In the genomic region with DNA sequence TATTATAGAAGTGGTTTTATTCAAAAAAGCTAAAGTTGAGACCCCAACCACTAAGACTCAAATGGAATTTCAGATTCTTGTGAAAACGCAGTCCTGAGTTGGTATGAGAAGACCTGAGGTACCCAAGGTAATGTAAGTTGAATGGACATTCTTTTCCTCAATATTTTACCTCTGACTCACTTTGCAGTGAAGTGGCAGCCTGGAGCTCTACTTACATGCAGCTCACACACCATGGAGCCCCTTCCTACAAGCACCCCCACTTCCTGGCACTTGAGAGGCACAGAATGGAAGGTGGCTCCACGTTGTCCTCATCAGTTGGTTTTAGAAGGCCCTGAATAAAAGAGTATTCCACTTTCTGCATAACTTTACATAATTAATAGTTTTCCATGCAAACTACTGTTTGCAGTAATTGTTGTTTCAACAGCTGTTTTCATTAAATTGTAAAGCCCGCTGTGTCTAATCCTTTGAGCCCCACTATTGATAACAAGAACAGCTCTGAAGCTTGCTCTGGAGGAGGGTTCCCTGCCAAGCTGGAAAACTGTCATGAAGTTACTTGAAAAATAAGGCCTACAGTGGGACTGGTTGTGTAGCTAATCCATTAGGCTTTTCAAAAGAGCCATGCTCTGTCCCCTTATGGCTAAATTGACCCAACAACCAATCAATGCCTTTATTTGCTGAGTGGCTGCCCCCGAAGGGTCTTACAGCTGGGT, we compare ENCODE assay signal across 1 cellular context.
TF ChIP-seq lines count a peak whose summit lies in the region.

No MANE protein-coding gene starts in this region.

TF ChIP-seq in A549, 52 proteins besides CTCF, POLR2A, EP300 and RAD21 (continued from another document):
- TF ChIP-seq, protein P1, sequence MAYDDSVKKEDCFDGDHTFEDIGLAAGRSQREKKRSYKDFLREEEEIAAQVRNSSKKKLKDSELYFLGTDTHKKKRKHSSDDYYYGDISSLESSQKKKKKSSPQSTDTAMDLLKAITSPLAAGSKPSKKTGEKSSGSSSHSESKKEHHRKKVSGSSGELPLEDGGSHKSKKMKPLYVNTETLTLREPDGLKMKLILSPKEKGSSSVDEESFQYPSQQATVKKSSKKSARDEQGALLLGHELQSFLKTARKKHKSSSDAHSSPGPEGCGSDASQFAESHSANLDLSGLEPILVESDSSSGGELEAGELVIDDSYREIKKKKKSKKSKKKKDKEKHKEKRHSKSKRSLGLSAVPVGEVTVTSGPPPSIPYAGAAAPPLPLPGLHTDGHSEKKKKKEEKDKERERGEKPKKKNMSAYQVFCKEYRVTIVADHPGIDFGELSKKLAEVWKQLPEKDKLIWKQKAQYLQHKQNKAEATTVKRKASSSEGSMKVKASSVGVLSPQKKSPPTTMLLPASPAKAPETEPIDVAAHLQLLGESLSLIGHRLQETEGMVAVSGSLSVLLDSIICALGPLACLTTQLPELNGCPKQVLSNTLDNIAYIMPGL (CRISPR knock-in tag; IDR thresholded peaks at IDR 0.05; ENCODE audit: borderline replicate concordance) = no peak
- TF ChIP-seq PBX3 (IDR thresholded peaks at IDR 0.05) (no peak), E2F6 (IDR thresholded peaks at IDR 0.05; ENCODE audit: borderline replicate concordance, low read depth) (no peak), BHLHE40 (IDR thresholded peaks at IDR 0.05; ENCODE audit: low read depth, low read length) (no peak), ZSCAN20 (CRISPR knock-in tag; IDR thresholded peaks at IDR 0.05) (no peak)
- TF ChIP-seq, protein P2, sequence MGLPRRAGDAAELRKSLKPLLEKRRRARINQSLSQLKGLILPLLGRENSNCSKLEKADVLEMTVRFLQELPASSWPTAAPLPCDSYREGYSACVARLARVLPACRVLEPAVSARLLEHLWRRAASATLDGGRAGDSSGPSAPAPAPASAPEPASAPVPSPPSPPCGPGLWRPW (IDR thresholded peaks at IDR 0.05) = no peak
